ENCODE assay signal across 2 cellular contexts in genomic region chr2:110105608-110106467, GRCh38.
A peak's percentile ranks its signal among the peaks of the same experiment; 100 is the strongest.
TF ChIP-seq lines count a peak whose summit lies in the region.

No MANE protein-coding gene starts in this region.

TF ChIP-seq in HepG2, 621 proteins besides CTCF, POLR2A, EP300 and RAD21:
- no peak for TF ChIP-seq NFKB2 (CRISPR knock-in tag; IDR thresholded peaks at IDR 0.05; ENCODE audit: borderline replicate concordance)
- no peak for TF ChIP-seq ZNF790 (CRISPR knock-in tag; IDR thresholded peaks at IDR 0.05; ENCODE audit: borderline replicate concordance)
- 0 out of 2 replicates have a peak, but pooled peaks have one; percentile 28 for TF ChIP-seq PRDM10 (CRISPR knock-in tag; IDR thresholded peaks at IDR 0.05; ENCODE audit: low read depth)

TF ChIP-seq in SK-N-SH, 30 proteins besides CTCF, POLR2A, EP300 and RAD21:
- TF ChIP-seq ZBTB33 (IDR thresholded peaks at IDR 0.05; ENCODE audit: borderline replicate concordance, low read depth) (0 out of 2 replicates have a peak, but pooled peaks have one; percentile 37), GABPA (IDR thresholded peaks at IDR 0.05; ENCODE audit: low read depth) (no peak), NFIC (IDR thresholded peaks at IDR 0.05; ENCODE audit: borderline replicate concordance) (peak; percentile 58; the same call in 1 of the 2 replicates), TCF12 (IDR thresholded peaks at IDR 0.05) (peak; percentile 83), NRF1 (IDR thresholded peaks at IDR 0.05; ENCODE audit: low read depth, low read length) (no peak), PBX3 (IDR thresholded peaks at IDR 0.05) (peak; percentile 97), JUND (IDR thresholded peaks at IDR 0.05) (peak; percentile 87), YY1 (IDR thresholded peaks at IDR 0.05; ENCODE audit: low read depth) (no peak), GATA2 (CRISPR knock-in tag; IDR thresholded peaks at IDR 0.05) (no peak), EZH2phosphoT487 (IDR thresholded peaks at IDR 0.05; ENCODE audit: borderline replicate concordance, low read depth) (no peak), IRF3 (IDR thresholded peaks at IDR 0.05; ENCODE audit: low read depth, low read length) (no peak), SIN3A (IDR thresholded peaks at IDR 0.05; ENCODE audit: borderline replicate concordance, low read depth, low read length) (0 out of 2 replicates have a peak, but pooled peaks have one; percentile 43), ELF1 (IDR thresholded peaks at IDR 0.05) (peak; percentile 45; the same call in 1 of the 2 replicates), USF2 (IDR thresholded peaks at IDR 0.05; ENCODE audit: borderline replicate concordance, low read depth, low read length) (no peak), CHD2 (IDR thresholded peaks at IDR 0.05; ENCODE audit: low read length, partially characterized antibody) (no peak), FOSL2 (IDR thresholded peaks at IDR 0.05; ENCODE audit: borderline replicate concordance, low read depth) (peak; percentile 90), USF1 (IDR thresholded peaks at IDR 0.05; ENCODE audit: borderline replicate concordance, low read depth) (no peak), RXRA (IDR thresholded peaks at IDR 0.05; ENCODE audit: borderline replicate concordance, low read depth) (peak; percentile 72; the same call in 1 of the 2 replicates), MXI1 (IDR thresholded peaks at IDR 0.05; ENCODE audit: low read depth, low read length) (no peak), TAF1 (IDR thresholded peaks at IDR 0.05; ENCODE audit: borderline replicate concordance, low read depth, low read length) (no peak), POLR2AphosphoS5 (IDR thresholded peaks at IDR 0.05; ENCODE audit: low read depth, low read length) (peak; percentile 14; the same call in 1 of the 2 replicates), REST (IDR thresholded peaks at IDR 0.05; ENCODE audit: low read depth, low read length) (no peak), SMC3 (IDR thresholded peaks at IDR 0.05; ENCODE audit: low read depth, low read length) (no peak), TEAD4 (IDR thresholded peaks at IDR 0.05; ENCODE audit: borderline replicate concordance, insufficient read depth) (peak; percentile 70; the same call in 1 of the 2 replicates), RCOR1 (IDR thresholded peaks at IDR 0.05; ENCODE audit: low read length) (no peak), MAX (IDR thresholded peaks at IDR 0.05; ENCODE audit: low read depth) (peak; percentile 59; the same call in 1 of the 2 replicates), RFX5 (IDR thresholded peaks at IDR 0.05; ENCODE audit: low read length) (no peak), FOXJ3 (CRISPR knock-in tag; IDR thresholded peaks at IDR 0.05) (no peak), FOXM1 (IDR thresholded peaks at IDR 0.05; ENCODE audit: low read depth) (0 out of 2 replicates have a peak, but pooled peaks have one; percentile 26), MEF2A (IDR thresholded peaks at IDR 0.05; ENCODE audit: borderline replicate concordance, low read depth) (peak; percentile 80; the same call in 1 of the 2 replicates)
